In genomic region chr15:44711356-44712107, GRCh38 we compare ENCODE assay signal across 7 cellular contexts.
DNase-seq lines count a peak whose midpoint lies in the region; ATAC-seq and TF ChIP-seq lines count a peak whose summit lies in the region.

Gene B2M, plus strand, starts transcription at chr15:44711517. Its CDS starts 30 bp downstream, at chr15:44711547.

- peak within 1 kb of the TSS; percentile 96 for H3K4me3 ChIP-seq in retinal pigment epithelial cell (ENCODE audit: low read length)

- DNase-seq in NCI-H2081 (lab: John Stamatoyannopoulos, UW) (peak; percentile 93 to 95), T1000 (lab: John Stamatoyannopoulos, UW) (peak; percentile 94), astrocyte of the hippocampus (ENCODE audit: low read depth, low spot score) (peak; percentile 98), hippocampal formation (lab: John Stamatoyannopoulos, UW) (peak; percentile 94), retinal pigment epithelial cell (ENCODE audit: low read depth) (peak; percentile 83)

- TF ChIP-seq CTCF in retinal pigment epithelial cell (conservative IDR thresholded peaks at IDR 0.05; ENCODE audit: low read depth, low read length), result no peak

- peak; percentile 82 for ATAC-seq in GM18508 (IDR thresholded peaks at IDR 0.05; ENCODE audit: insufficient read depth, unreplicated experiment)
- ATAC-seq in HG03025 (IDR thresholded peaks at IDR 0.05; ENCODE audit: low FRiP score, unreplicated experiment), result peak; percentile 69

Comparison
In these comparisons a context has a peak if more than half of its experiments do, and no peak if none do; other contexts are left out.
1. Peak in every context shown above with its lines: DNase-seq, ATAC-seq and H3K4me3 ChIP-seq.